In genomic region chr2:201633862-201634261, GRCh38 we compare ENCODE assay signal across 17 cellular contexts. TPM values are rescaled to one million over a fixed set of nuclear protein-coding genes. Genes with fewer than 3 reads are reported as not detected.
DNase-seq lines count a peak whose midpoint lies in the region; ATAC-seq and TF ChIP-seq lines count a peak whose summit lies in the region.
"Had no signal": no experiment of that assay in that cellular context is flagged by ENCODE, and none has a peak within 500 bp of the region (broad histone marks: within the 10 kb centered on the region; RNA-seq: fewer than 3 reads in every experiment).

No MANE protein-coding gene starts in this region.

- no peak; the same call in 1 of the 2 replicates for TF ChIP-seq RAD21 in SK-N-SH (IDR thresholded peaks at IDR 0.05; ENCODE audit: low read length)

- peak; percentile 37 to 69; a peak in 3 of 4 replicates for TF ChIP-seq EP300 in SK-N-SH (IDR thresholded peaks at IDR 0.05; ENCODE audit: borderline replicate concordance in 1 of 2, low read depth in 1 of 2, low read length in 1 of 2)

- H2AFZ ChIP-seq in SK-N-SH (ENCODE audit: low read depth) = no peak overlapping the region
- H2AFZ ChIP-seq: GM23338 had no signal

- H3K4me3 ChIP-seq in BE2C (ENCODE audit: low read depth, low read length) = no peak overlapping the region
- H3K4me3 ChIP-seq in SK-N-SH (ENCODE audit: low read depth in 2 of 2, low read length in 1 of 2) = no peak overlapping the region
- H3K4me3 ChIP-seq: A549, BLaER1, GM12878, GM23338 had no signal

- no peak overlapping the region for H3K9ac ChIP-seq in SK-N-SH
- H3K9ac ChIP-seq: BLaER1 had no signal

- H3K27ac ChIP-seq in SK-N-SH (ENCODE audit: low read depth in 2 of 2, low read length in 1 of 2) = peak overlapping the region in 1 of 2 experiments; percentile 73; a peak in 3 of 4 replicates
- H3K27ac ChIP-seq: A549, BLaER1 had no signal

- no peak overlapping the region for H3K4me2 ChIP-seq in SK-N-SH
- H3K4me2 ChIP-seq: A549, BLaER1, GM23338 had no signal

- H3K27me3 ChIP-seq in BE2C = no peaks in the 10 kb centered on the region
- H3K27me3 ChIP-seq in SK-N-SH (ENCODE audit: insufficient read depth) = no peaks in the 10 kb centered on the region
- H3K27me3 ChIP-seq: BLaER1 had no signal

- CTCF ChIA-PET in SK-N-SH (lab: Yijun Ruan, JAX) = interaction anchor here (0.6 to 1.4 kb wide), 3 partner anchors 9 to 60 kb away, joined by 3 to 4 read pairs (median 4); no protein-coding TSS in a partner anchor

- peaks cover 60% of the 10 kb centered on the region for H3K36me3 ChIP-seq in BE2C
- H3K36me3 ChIP-seq in SK-N-SH (replicated peaks in 1 of 2; ENCODE audit: control insufficient read depth in 1 of 2, insufficient read depth in 2 of 2, low read length in 1 of 2) = peaks cover 89 to 90% of the 10 kb centered on the region in 2 experiments

- ATAC-seq in HG02798 (IDR thresholded peaks at IDR 0.05; ENCODE audit: poor library complexity, unreplicated experiment) (no peak), HG03159 (IDR thresholded peaks at IDR 0.05; ENCODE audit: unreplicated experiment) (no peak)
- ATAC-seq: A549, GM12878, GM23338 had no signal

- no peaks in the 10 kb centered on the region for H3F3A ChIP-seq in SK-N-SH (replicated peaks; ENCODE audit: insufficient read depth)

- TF ChIP-seq CTCF in BE2C (IDR thresholded peaks at IDR 0.05; ENCODE audit: low read depth, low read length) (no peak), SK-N-SH (IDR thresholded peaks at IDR 0.05) (no peak)

- peaks cover 8% of the 10 kb centered on the region; the same call in 1 of the 2 replicates for H3K79me2 ChIP-seq in SK-N-SH (ENCODE audit: insufficient read depth)

- H3K9me2 ChIP-seq in SK-N-SH = no peaks in the 10 kb centered on the region

- no peaks in the 10 kb centered on the region for H3K9me3 ChIP-seq in BE2C
- no peaks in the 10 kb centered on the region for H3K9me3 ChIP-seq in SK-N-SH
- H3K9me3 ChIP-seq: A549, BLaER1, Caco-2 had no signal

- H3K4me1 ChIP-seq in BE2C (peaks cover 13% of the 10 kb centered on the region), SK-N-SH (ENCODE audit: control insufficient read depth in 1 of 2, insufficient read depth in 2 of 2, low read depth in 1 of 2, low read length in 1 of 2) (peaks cover 3 to 10% of the 10 kb centered on the region in 2 experiments; a peak in 3 of 4 replicates)
- H3K4me1 ChIP-seq: A549, Caco-2 had no signal

- DNase-seq in BE2C (peak; percentile 59), EL (peak; percentile 49), SK-N-SH (peak; percentile 39), fibroblast of peridontal ligament (ENCODE audit: extremely low read depth) (peak; percentile 54), NCI-H2171 treated with DMSO at 0.1 percent for 48 hours (lab: John Stamatoyannopoulos, UW) (no peak)
- DNase-seq in activated naive CD4-positive, alpha-beta T cell (lab: John Stamatoyannopoulos, UW) = no peak
- DNase-seq: Caco-2; CD8-positive, alpha-beta memory T cell; DND-41; H7; KBM-7 had no signal

- H4K20me1 ChIP-seq in SK-N-SH (ENCODE audit: insufficient read depth) = no peaks in the 10 kb centered on the region
- H4K20me1 ChIP-seq: BLaER1 had no signal

- POLR2A ChIA-PET in SK-N-SH (lab: Yijun Ruan, JAX) = interaction anchor here (0.5 to 1.1 kb wide), 4 partner anchors 9 to 415 kb away, joined by 3 to 10 read pairs (median 3); partner anchors contain the start of genes STRADB, TMEM237 and TRAK2

- 12% methylated on average over 3 of the region's 3 CpGs for WGBS in SK-N-SH (ENCODE audit: low lambda C conversion rate)

TF ChIP-seq in SK-N-SH, 30 proteins besides CTCF, POLR2A, EP300 and RAD21 (continues in another document):
- TF ChIP-seq NRF1 (IDR thresholded peaks at IDR 0.05; ENCODE audit: low read depth, low read length) (no peak), FOSL2 (IDR thresholded peaks at IDR 0.05; ENCODE audit: borderline replicate concordance, low read depth) (0 out of 2 replicates have a peak, but pooled peaks have one; percentile 17), TAF1 (IDR thresholded peaks at IDR 0.05; ENCODE audit: borderline replicate concordance, low read depth, low read length) (no peak), USF1 (IDR thresholded peaks at IDR 0.05; ENCODE audit: borderline replicate concordance, low read depth) (no peak), JUND (IDR thresholded peaks at IDR 0.05) (0 out of 2 replicates have a peak, but pooled peaks have one; percentile 10), CHD2 (IDR thresholded peaks at IDR 0.05; ENCODE audit: low read length, partially characterized antibody) (peak; percentile 16), ELF1 (IDR thresholded peaks at IDR 0.05) (no peak), NFIC (IDR thresholded peaks at IDR 0.05; ENCODE audit: borderline replicate concordance) (no peak), GABPA (IDR thresholded peaks at IDR 0.05; ENCODE audit: low read depth) (no peak), POLR2AphosphoS5 (IDR thresholded peaks at IDR 0.05; ENCODE audit: low read depth, low read length) (peak; percentile 52; the same call in 1 of the 2 replicates), IRF3 (IDR thresholded peaks at IDR 0.05; ENCODE audit: low read depth, low read length) (no peak), MEF2A (IDR thresholded peaks at IDR 0.05; ENCODE audit: borderline replicate concordance, low read depth) (no peak), RXRA (IDR thresholded peaks at IDR 0.05; ENCODE audit: borderline replicate concordance, low read depth) (no peak), SMC3 (IDR thresholded peaks at IDR 0.05; ENCODE audit: low read depth, low read length) (no peak), YY1 (IDR thresholded peaks at IDR 0.05; ENCODE audit: low read depth) (no peak), GATA2 (CRISPR knock-in tag; IDR thresholded peaks at IDR 0.05) (peak; percentile 54), FOXJ3 (CRISPR knock-in tag; IDR thresholded peaks at IDR 0.05) (0 out of 2 replicates have a peak, but pooled peaks have one; percentile 37), USF2 (IDR thresholded peaks at IDR 0.05; ENCODE audit: borderline replicate concordance, low read depth, low read length) (no peak), RFX5 (IDR thresholded peaks at IDR 0.05; ENCODE audit: low read length) (no peak), TEAD4 (IDR thresholded peaks at IDR 0.05; ENCODE audit: borderline replicate concordance, insufficient read depth) (no peak), MAX (IDR thresholded peaks at IDR 0.05; ENCODE audit: low read depth) (no peak), EZH2phosphoT487 (IDR thresholded peaks at IDR 0.05; ENCODE audit: borderline replicate concordance, low read depth) (no peak), PBX3 (IDR thresholded peaks at IDR 0.05) (peak; percentile 22), MXI1 (IDR thresholded peaks at IDR 0.05; ENCODE audit: low read depth, low read length) (no peak; the same call in 1 of the 2 replicates)

RNA-seq across cellular contexts. Expression of gene TMEM237, which starts 9.4 kb away (rescaled TPM):
- polyA plus RNA-seq in BE2C (2012; ENCODE audit: insufficient read depth, insufficient read length, low read depth) = 15.5 TPM
- 67.2 and 90.2 TPM in 2 replicates for polyA plus RNA-seq in SK-N-SH (2012; rRNA removed)
- polyA plus RNA-seq in SK-N-SH (2012; cell fraction: cytosol; rRNA removed) = 96.5 and 103 TPM in 2 replicates
- polyA plus RNA-seq in SK-N-SH (2012; cell fraction: nucleus; rRNA removed) = 29.6 and 64.4 TPM in 2 replicates

Comparison
In these comparisons a context has a peak if more than half of its experiments do, and no peak if none do; other contexts are left out.
1. DNase-seq: peak in BE2C (single experiment), EL (single experiment), SK-N-SH (single experiment) and fibroblast of peridontal ligament (single experiment); none in activated naive CD4-positive, alpha-beta T cell (0 of 4) and NCI-H2171 treated with DMSO at 0.1 percent for 48 hours (single experiment).